Comparison of ENCODE assay signal across 17 cellular contexts in genomic region chr11:126058090-126058489, GRCh38. TPM values are rescaled to one million over a fixed set of nuclear protein-coding genes. Genes with fewer than 3 reads are reported as not detected.
DNase-seq lines count a peak whose midpoint lies in the region; ATAC-seq and TF ChIP-seq lines count a peak whose summit lies in the region.
"Had no signal": no experiment of that assay in that cellular context is flagged by ENCODE, and none has a peak within 500 bp of the region (broad histone marks: within the 10 kb centered on the region; RNA-seq: fewer than 3 reads in every experiment).

No MANE protein-coding gene starts in this region.

- TF ChIP-seq POLR2A in uterus (IDR thresholded peaks at IDR 0.05): no peak

- H3K9ac ChIP-seq in rectal smooth muscle tissue (ENCODE audit: low read length): no peak overlapping the region

- ATAC-seq in HG02588 (IDR thresholded peaks at IDR 0.05; ENCODE audit: unreplicated experiment): no peak

- no peaks in the 10 kb centered on the region for H3K36me3 ChIP-seq in muscle layer of duodenum (ENCODE audit: control insufficient read depth in 1 of 2, insufficient read depth in 2 of 2, low read length in 2 of 2)
- no peaks in the 10 kb centered on the region for H3K36me3 ChIP-seq in rectal smooth muscle tissue (ENCODE audit: control insufficient read depth, insufficient read depth, low read length)
- H3K36me3 ChIP-seq in uterus: no peaks in the 10 kb centered on the region
- H3K36me3 ChIP-seq: HAP-1 had no signal

- H3K9me3 ChIP-seq in muscle layer of duodenum (ENCODE audit: control insufficient read depth in 1 of 2, low read length in 2 of 2) (no peaks in the 10 kb centered on the region), uterus (no peaks in the 10 kb centered on the region)
- H3K9me3 ChIP-seq: HAP-1 had no signal

- peak overlapping the region; percentile 13 for H3K4me3 ChIP-seq in coronary artery
- peak overlapping the region; percentile 49 for H3K4me3 ChIP-seq in muscle layer of duodenum (ENCODE audit: low read depth in 1 of 2, low read length in 2 of 2)
- H3K4me3 ChIP-seq in rectal smooth muscle tissue (ENCODE audit: low read length): no peak overlapping the region
- H3K4me3 ChIP-seq in uterus: peak overlapping the region in 1 of 2 donors; percentile 0
- H3K4me3 ChIP-seq: HAP-1 had no signal

- H3K4me1 ChIP-seq in muscle layer of duodenum (ENCODE audit: control insufficient read depth in 1 of 2, insufficient read depth in 2 of 2, low read length in 2 of 2): peaks cover 0 to 21% of the 10 kb centered on the region in 2 donors
- peaks cover 34% of the 10 kb centered on the region for H3K4me1 ChIP-seq in rectal smooth muscle tissue (ENCODE audit: control insufficient read depth, insufficient read depth, low read length)
- H3K4me1 ChIP-seq in uterus: no peaks in the 10 kb centered on the region

- H3K27me3 ChIP-seq in muscle layer of duodenum (ENCODE audit: low read depth, low read length) (no peaks in the 10 kb centered on the region), rectal smooth muscle tissue (ENCODE audit: control insufficient read depth, insufficient read depth, low read length) (no peaks in the 10 kb centered on the region), uterus (no peaks in the 10 kb centered on the region)

- intact Hi-C loops in uterus (cut with DNase I; ENCODE audit: low total_unique reads): no loop called here

- peak overlapping the region in 1 of 2 donors; percentile 12 for H3K27ac ChIP-seq in coronary artery
- peak overlapping the region; percentile 60 for H3K27ac ChIP-seq in muscle layer of duodenum (ENCODE audit: low read length)
- peak overlapping the region; percentile 61 for H3K27ac ChIP-seq in rectal smooth muscle tissue (ENCODE audit: low read depth, low read length)
- peak overlapping the region; percentile 2 to 81 for H3K27ac ChIP-seq in uterus
- H3K27ac ChIP-seq: RWPE1 had no signal

- TF ChIP-seq CTCF in coronary artery (IDR thresholded peaks at IDR 0.05): no peak
- TF ChIP-seq CTCF in uterus (IDR thresholded peaks at IDR 0.05): no peak

- no peak for DNase-seq in coronary artery (ENCODE audit: low spot score)
- no peak for DNase-seq in uterus
- DNase-seq in COLO668 (lab: John Stamatoyannopoulos, UW; ENCODE audit: unreplicated experiment): no peak
- no peak for DNase-seq in effector CD4-positive, alpha-beta T cell
- DNase-seq: CD4-positive, alpha-beta memory T cell; DND-41; GDM1; Kasumi-1; NCI-H1436; NCI-H2081; NCI-H524 treated with DMSO at 0.1 percent for 48 hours had no signal

RNA-seq across cellular contexts. Expression of gene CDON, which starts 4.6 kb away (rescaled TPM):
- total RNA-seq in uterus: 100 to 1,000 TPM in 3 of 4 donors, 10 to 100 TPM in 1; 38.5 to 261 (median 213) TPM
- total RNA-seq: B cell had no signal
